8 cellular contexts compared by ENCODE assay signal in the genomic region with DNA sequence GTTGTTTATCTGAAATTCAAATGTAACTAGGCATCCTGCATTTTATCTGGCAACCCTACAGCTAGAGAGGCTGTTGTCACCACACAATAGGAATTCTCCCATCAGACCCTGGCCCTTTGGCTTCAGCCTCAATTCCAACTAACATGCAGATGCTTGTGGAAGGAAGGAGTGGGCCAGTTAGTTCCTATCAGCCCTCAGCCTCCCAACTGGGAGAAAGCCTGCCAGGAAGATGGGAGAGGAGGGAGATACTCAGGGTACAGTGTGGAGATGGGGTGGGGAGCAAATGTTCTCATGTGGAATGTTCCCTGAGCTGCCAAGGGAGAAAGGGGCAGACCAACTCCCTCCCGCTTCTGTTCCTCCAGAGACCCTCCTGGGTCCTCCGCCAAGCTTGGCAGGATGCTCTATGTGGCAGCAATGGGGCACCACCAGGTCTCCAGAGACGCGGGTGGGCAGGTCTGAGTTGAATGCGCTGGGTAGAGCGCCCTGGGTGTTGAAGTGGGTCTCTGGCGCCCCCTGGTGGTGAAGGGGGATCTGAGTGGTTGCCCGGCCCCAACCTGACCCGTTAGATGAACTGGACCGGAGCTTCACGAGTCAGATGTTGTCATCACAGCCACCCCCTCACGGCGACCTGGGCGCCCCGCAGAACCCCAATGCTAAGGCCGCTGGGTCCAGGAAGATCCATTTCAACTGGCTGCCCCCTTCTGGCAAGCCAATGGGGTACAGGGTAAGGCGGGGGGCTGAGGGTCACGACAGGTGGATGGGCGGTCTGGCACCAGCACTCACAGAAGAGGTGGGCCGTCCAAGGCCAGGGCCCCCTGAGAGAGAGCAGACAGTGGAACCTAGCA. TPM values are rescaled to one million over a fixed set of nuclear protein-coding genes. Genes with fewer than 3 reads are reported as not detected.
DNase-seq lines count a peak whose midpoint lies in the region; ATAC-seq and TF ChIP-seq lines count a peak whose summit lies in the region.

No MANE protein-coding gene starts in this region.

- H3K9me3 ChIP-seq in liver (ENCODE audit: control insufficient read depth in 4 of 4, low read length in 3 of 4): no peaks in the 10 kb centered on the region

- no peak overlapping the region for H3K4me3 Mint-ChIP-seq in CD14-positive monocyte
- H3K4me3 Mint-ChIP-seq in activated CD4-positive, alpha-beta T cell treated with anti-CD3 and anti-CD28 coated beads, Interleukin-2, amount 10 ng/mL, durations not matched to agents 24 days and 14 days: no peak overlapping the region

- peak overlapping the region in 1 of 7 donors; percentile 76 for H3K27ac Mint-ChIP-seq in CD14-positive monocyte
- H3K27ac Mint-ChIP-seq in activated CD4-positive, alpha-beta T cell treated with anti-CD3 and anti-CD28 coated beads, Interleukin-2, amount 10 ng/mL, durations not matched to agents 24 days and 14 days: no peak overlapping the region

- peak; percentile 86 for TF ChIP-seq CTCF in CD14-positive monocyte (IDR thresholded peaks at IDR 0.05)
- peak; percentile 90 for TF ChIP-seq CTCF in HFF-Myc (IDR thresholded peaks at IDR 0.05; ENCODE audit: low read depth, low read length, missing control alignments)
- peak; percentile 80 for TF ChIP-seq CTCF in liver (IDR thresholded peaks at IDR 0.05; ENCODE audit: low read depth, low read length, missing input control)

- H3K27me3 ChIP-seq in liver (ENCODE audit: control insufficient read depth in 4 of 4, insufficient read depth in 4 of 4, low read length in 3 of 4): no peaks in the 10 kb centered on the region

- no peaks in the 10 kb centered on the region for H3K36me3 ChIP-seq in liver (ENCODE audit: control insufficient read depth in 4 of 4, insufficient read depth in 3 of 4, low read depth in 1 of 4, low read length in 3 of 4)

- 18% methylated on average over 20 of the region's 20 CpGs for WGBS in liver

- H3K4me1 Mint-ChIP-seq in CD14-positive monocyte: peaks cover 23% of the 10 kb centered on the region
- H3K4me1 Mint-ChIP-seq in activated CD4-positive, alpha-beta T cell treated with anti-CD3 and anti-CD28 coated beads, Interleukin-2, amount 10 ng/mL, durations not matched to agents 24 days and 14 days: peaks cover 18% of the 10 kb centered on the region

- H3K4me3 ChIP-seq in HFF-Myc (replicated peaks; ENCODE audit: low read depth, low read length) (no peak overlapping the region), liver (ENCODE audit: low read depth in 1 of 3, low read length in 3 of 3) (no peak overlapping the region)

- H3K27me3 Mint-ChIP-seq in CD14-positive monocyte (ENCODE audit: low read depth in 3 of 3): peaks cover 7 to 17% (median 10%) of the 10 kb centered on the region in 3 donors
- H3K27me3 Mint-ChIP-seq in activated CD4-positive, alpha-beta T cell treated with anti-CD3 and anti-CD28 coated beads, Interleukin-2, amount 10 ng/mL, durations not matched to agents 24 days and 14 days: peaks cover 3% of the 10 kb centered on the region

- peaks cover 0 to 4% (median 0%) of the 10 kb centered on the region in 7 donors for H3K9me3 Mint-ChIP-seq in CD14-positive monocyte
- H3K9me3 Mint-ChIP-seq in activated CD4-positive, alpha-beta T cell treated with anti-CD3 and anti-CD28 coated beads, Interleukin-2, amount 10 ng/mL, durations not matched to agents 24 days and 14 days: no peaks in the 10 kb centered on the region

- peaks cover 7 to 26% (median 13%) of the 10 kb centered on the region in 4 donors for H3K4me1 ChIP-seq in liver (ENCODE audit: control insufficient read depth in 4 of 4, insufficient read depth in 4 of 4, low read length in 3 of 4)

- TF ChIP-seq RAD21 in liver (IDR thresholded peaks at IDR 0.05): peak; percentile 82 to 93

- H3K36me3 Mint-ChIP-seq in CD14-positive monocyte: no peaks in the 10 kb centered on the region
- H3K36me3 Mint-ChIP-seq in activated CD4-positive, alpha-beta T cell treated with anti-CD3 and anti-CD28 coated beads, Interleukin-2, amount 10 ng/mL, durations not matched to agents 24 days and 14 days (ENCODE audit: low read depth): no peaks in the 10 kb centered on the region

- no peak for ATAC-seq in HG03439 (IDR thresholded peaks at IDR 0.05; ENCODE audit: unreplicated experiment)

- DNase-seq in CD14-positive monocyte (ENCODE audit: low spot score) (peak; percentile 85), HFF-Myc (ENCODE audit: extremely low read depth, low read depth) (no peak), NCI-H526 treated with DMSO at 0.1 percent for 48 hours (lab: John Stamatoyannopoulos, UW) (peak; percentile 39)
- DNase-seq in activated CD4-positive, alpha-beta T cell treated with anti-CD3 and anti-CD28 coated beads, Interleukin-2, amount 10 ng/mL, durations not matched to agents 24 days and 14 days: peak; percentile 96
- DNase-seq in stimulated activated CD4-positive, alpha-beta T cell treated with anti-CD3 and anti-CD28 coated beads, Interleukin-4, amount 100 ng/mL, for 4 hours: peak; percentile 75 to 92

- intact Hi-C loops in CD14-positive monocyte (cut with micrococcal nuclease): loop anchor here (1.0 to 2.0 kb wide), 3 partner anchors 74 to 117 kb away; a partner anchor contains a TSS
- intact Hi-C loops in activated CD4-positive, alpha-beta T cell treated with anti-CD3 and anti-CD28 coated beads, Interleukin-2, amount 10 ng/mL, durations not matched to agents 24 days and 14 days (cut with micrococcal nuclease): loop anchor here (1.0 to 10.0 kb wide), 3 partner anchors 78 to 325 kb away; a partner anchor contains a TSS

- H3K9ac ChIP-seq in liver (ENCODE audit: low read depth in 1 of 2, low read length in 2 of 2): no peak overlapping the region

- peak overlapping the region; percentile 69 for H3K27ac ChIP-seq in cingulate gyrus (ENCODE audit: low read depth, low read length)
- H3K27ac ChIP-seq in liver (ENCODE audit: low read depth in 1 of 2, low read length in 2 of 2): no peak overlapping the region

TF ChIP-seq in liver, 16 proteins besides CTCF, POLR2A, EP300 and RAD21:
- TF ChIP-seq RXRA (IDR thresholded peaks at IDR 0.05) (peak; percentile 11 to 52), JUND (IDR thresholded peaks at IDR 0.05) (no peak), FOXA1 (IDR thresholded peaks at IDR 0.05) (no peak), TAF1 (conservative IDR thresholded peaks at IDR 0.05) (no peak)

RNA-seq across cellular contexts. Expression of a gene that starts 15.2 kb away (rescaled TPM):
- polyA plus RNA-seq in CD14-positive monocyte (100 to 1,000 TPM in 1 of 2 donors, 10 to 100 TPM in 1; 84.3 to 108 TPM), liver (100 to 1,000 TPM in 1 of 2 donors, 10 to 100 TPM in 1; 59.0 to 230 TPM)
- 53.3 and 54.7 TPM in 2 replicates for total RNA-seq in activated CD4-positive, alpha-beta T cell treated with anti-CD3 and anti-CD28 coated beads, Interleukin-2, amount 10 ng/mL, durations not matched to agents 24 days and 14 days
- 100 to 1,000 TPM in 1 of 2 donors, 10 to 100 TPM in 1; 80.3 to 111 TPM for total RNA-seq in liver

RNA-seq across cellular contexts. Expression of a gene that starts 28.5 kb away (rescaled TPM):
- under 1 TPM in 1 of 2 donors, not detected in 1; 0.82 TPM for polyA plus RNA-seq in CD14-positive monocyte
- total RNA-seq in activated CD4-positive, alpha-beta T cell treated with anti-CD3 and anti-CD28 coated beads, Interleukin-2, amount 10 ng/mL, durations not matched to agents 24 days and 14 days: 0.71 and 1.8 TPM in 2 replicates
- 1 to 10 TPM in 1 of 2 donors, under 1 TPM in 1; 0.42 to 1.2 TPM for total RNA-seq in liver
- polyA plus RNA-seq in liver: 1 to 10 TPM; 1.3 to 1.4 TPM

RNA-seq across cellular contexts. Expression of a gene that starts 34.8 kb away (rescaled TPM):
- polyA plus RNA-seq in CD14-positive monocyte: 1 to 10 TPM; 6.3 to 7.8 TPM
- 28.9 and 30.0 TPM in 2 replicates for total RNA-seq in activated CD4-positive, alpha-beta T cell treated with anti-CD3 and anti-CD28 coated beads, Interleukin-2, amount 10 ng/mL, durations not matched to agents 24 days and 14 days
- 10 to 100 TPM; 11.5 to 16.4 TPM for total RNA-seq in liver
- 1 to 10 TPM; 4.0 to 6.4 TPM for polyA plus RNA-seq in liver
